In genomic region chr20:2462484-2462883, GRCh38 we compare ENCODE assay signal across 27 cellular contexts.
"Had no signal": no experiment of that assay in that cellular context is flagged by ENCODE, and none has a peak within 500 bp of the region (broad histone marks: within the 10 kb centered on the region; RNA-seq: fewer than 3 reads in every experiment).

No MANE protein-coding gene starts in this region.

- H3K27me3 ChIP-seq: colonic mucosa, esophagus squamous epithelium, heart right ventricle, left lung, neutrophil, pancreas, right lobe of liver, stomach, thyroid gland had no signal

- H3K4me1 ChIP-seq: colonic mucosa, pancreas, right lobe of liver, thyroid gland had no signal

- H3K4me3 ChIP-seq: colonic mucosa, esophagus squamous epithelium, heart right ventricle, left lung, mucosa of descending colon, pancreas, right lobe of liver, stomach, thyroid gland had no signal

- H3K27me3 Mint-ChIP-seq: dendritic cell treated with granulocyte-macrophage colony-stimulating factor and Interleukin-4, amounts not matched to agents 40 ng/mL and 50 ng/mL, for 4 days; naive B cell; natural killer cell treated with Interleukin-12 subunit alpha and Interleukin-12 subunit beta and Interleukin-15 and Interleukin-18, amount 100 ng/mL, for 72 hours; stimulated activated memory B cell treated with anti-CD40 and anti-IgM and Interleukin-4, amounts not matched to agents 10 μg/mL and 1 μg/mL and 100 μg/mL, for 72 hours had no signal

- H3K27ac ChIP-seq: colonic mucosa, esophagus squamous epithelium, heart right ventricle, left lung, neutrophil, pancreas, right lobe of liver, stomach, thyroid gland had no signal

- ATAC-seq: heart right ventricle; left lung; mucosa of descending colon; natural killer cell treated with Interleukin-12 subunit alpha and Interleukin-12 subunit beta and Interleukin-15 and Interleukin-18, amount 100 ng/mL, for 72 hours; pancreas; stimulated activated memory B cell treated with anti-CD40 and anti-IgM and Interleukin-4, amounts not matched to agents 10 μg/mL and 1 μg/mL and 100 μg/mL, for 72 hours had no signal

- H3K9me3 ChIP-seq: colonic mucosa, esophagus squamous epithelium, heart right ventricle, left lung, mucosa of descending colon, neutrophil, pancreas, right lobe of liver, stomach, thyroid gland had no signal

- H3K4me3 Mint-ChIP-seq: dendritic cell treated with granulocyte-macrophage colony-stimulating factor and Interleukin-4, amounts not matched to agents 40 ng/mL and 50 ng/mL, for 4 days; mesothelial cell of epicardium; naive B cell; natural killer cell treated with Interleukin-12 subunit alpha and Interleukin-12 subunit beta and Interleukin-15 and Interleukin-18, amount 100 ng/mL, for 72 hours; neural crest cell; stimulated activated memory B cell treated with anti-CD40 and anti-IgM and Interleukin-4, amounts not matched to agents 10 μg/mL and 1 μg/mL and 100 μg/mL, for 72 hours had no signal

- H3K9me3 Mint-ChIP-seq: dendritic cell treated with granulocyte-macrophage colony-stimulating factor and Interleukin-4, amounts not matched to agents 40 ng/mL and 50 ng/mL, for 4 days; mesothelial cell of epicardium; naive B cell; natural killer cell treated with Interleukin-12 subunit alpha and Interleukin-12 subunit beta and Interleukin-15 and Interleukin-18, amount 100 ng/mL, for 72 hours; neural crest cell; stimulated activated memory B cell treated with anti-CD40 and anti-IgM and Interleukin-4, amounts not matched to agents 10 μg/mL and 1 μg/mL and 100 μg/mL, for 72 hours had no signal

- DNase-seq: colonic mucosa; effector CD8-positive, alpha-beta T cell; esophagus squamous epithelium; foreskin melanocyte; glutamatergic neuron; heart right ventricle; hippocampal formation; left cardiac atrium; left lung; mesenchymal stem cell; mucosa of descending colon; naive B cell; right lobe of liver; small intestine; stimulated activated CD4-positive, alpha-beta T cell treated with anti-CD3 and anti-CD28 coated beads, Interleukin-12 subunit alpha, Interleukin-12 subunit beta, amount 100 ng/mL, for 4 hours; stimulated activated CD4-positive, alpha-beta T cell treated with anti-CD3 and anti-CD28 coated beads, Interleukin-1b, Interleukin-23, amount 100 ng/mL, for 48 hours; stimulated activated CD4-positive, alpha-beta T cell treated with anti-CD3 and anti-CD28 coated beads, Interleukin-4, amount 100 ng/mL, for 24 hours; stomach; thyroid gland; trophoblast cell had no signal

- H3K27ac Mint-ChIP-seq: dendritic cell treated with granulocyte-macrophage colony-stimulating factor and Interleukin-4, amounts not matched to agents 40 ng/mL and 50 ng/mL, for 4 days; mesothelial cell of epicardium; stimulated activated memory B cell treated with anti-CD40 and anti-IgM and Interleukin-4, amounts not matched to agents 10 μg/mL and 1 μg/mL and 100 μg/mL, for 72 hours had no signal
